In the genomic region with DNA sequence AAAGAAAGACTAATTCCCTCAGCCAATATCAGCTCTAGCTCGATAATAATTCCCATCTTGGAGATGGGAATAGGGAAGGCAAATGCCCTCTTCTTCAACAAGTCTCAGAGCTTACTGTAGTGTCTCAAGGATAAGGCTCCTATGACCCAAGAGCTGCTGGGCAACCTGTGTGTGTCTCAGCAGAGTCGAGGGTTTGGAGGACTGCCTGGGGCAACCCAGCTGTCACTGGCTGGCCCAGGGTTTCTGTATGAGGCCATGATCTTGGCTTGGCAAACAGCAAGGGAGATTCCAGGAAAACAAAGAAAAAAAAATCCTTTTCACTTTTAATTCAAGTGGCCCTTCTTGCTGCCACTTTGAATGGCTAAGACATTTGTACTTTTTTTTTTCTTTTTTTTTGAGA, we compare ENCODE assay signal across 1 cellular context.
TF ChIP-seq lines count a peak whose summit lies in the region.

No MANE protein-coding gene starts in this region.

TF ChIP-seq in GM12878, 131 proteins besides CTCF, POLR2A, EP300 and RAD21:
- TF ChIP-seq RUNX3 (IDR thresholded peaks at IDR 0.05; ENCODE audit: low read length) (no peak), POLR2AphosphoS5 (IDR thresholded peaks at IDR 0.05; ENCODE audit: low read length) (peak; percentile 46; the same call in 1 of the 2 replicates)
TF ChIP-seq in GM12878: peak in this region for 1.
